ENCODE assay signal across 25 cellular contexts in the genomic region with DNA sequence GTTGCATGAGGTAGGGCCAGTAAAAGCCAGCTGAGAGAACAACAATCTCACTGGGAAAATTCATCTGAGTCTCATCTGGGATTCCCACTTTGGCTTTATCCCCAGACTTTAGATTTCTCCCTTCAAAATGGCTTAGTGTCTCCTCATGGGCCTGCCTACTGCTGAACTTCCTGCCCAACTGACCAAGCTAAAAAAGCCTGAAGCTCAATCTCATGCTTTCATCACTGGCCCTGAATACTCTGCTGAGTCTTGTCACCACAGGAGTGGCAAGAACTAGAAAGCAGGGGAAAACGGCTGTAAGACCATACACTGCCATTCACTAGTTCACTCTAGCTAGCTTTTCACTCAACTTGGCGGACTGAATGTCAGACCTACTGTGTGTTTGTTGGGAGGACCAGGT.
"Had no signal": no experiment of that assay in that cellular context is flagged by ENCODE, and none has a peak within 500 bp of the region (broad histone marks: within the 10 kb centered on the region; RNA-seq: fewer than 3 reads in every experiment).

No MANE protein-coding gene starts in this region.

- H3K27ac Mint-ChIP-seq: activated CD8-positive, alpha-beta T cell treated with anti-CD3 and anti-CD28 coated beads, Interleukin-2, amount 10 ng/mL, durations not matched to agents 7 days and 5 days; activated naive CD4-positive, alpha-beta T cell treated with anti-CD3 and anti-CD28 coated beads, Interleukin-2, amount 50 U/mL, for 72 hours; activated naive CD8-positive, alpha-beta T cell treated with anti-CD3 and anti-CD28 coated beads, Interleukin-2, amount 50 U/mL, for 24 hours; activated T-cell treated with anti-CD3 and anti-CD28 coated beads, Interleukin-2, amount 50 U/mL, for 24 hours; brain; T-helper 17 cell; WTC11 had no signal

- H3K4me2 ChIP-seq: PC-9 had no signal

- H2AFZ ChIP-seq: PC-9 had no signal

- H3K4me3 Mint-ChIP-seq: activated CD8-positive, alpha-beta T cell treated with anti-CD3 and anti-CD28 coated beads, Interleukin-2, amount 10 ng/mL, durations not matched to agents 7 days and 5 days; activated naive CD8-positive, alpha-beta T cell treated with anti-CD3 and anti-CD28 coated beads, Interleukin-2, amount 50 U/mL, for 24 hours; activated T-cell treated with anti-CD3 and anti-CD28 coated beads, Interleukin-2, amount 50 U/mL, for 24 hours; brain; central memory CD8-positive, alpha-beta T cell; T-helper 17 cell; WTC11 had no signal

- H3K36me3 Mint-ChIP-seq: activated naive CD4-positive, alpha-beta T cell treated with anti-CD3 and anti-CD28 coated beads, Interleukin-2, amount 50 U/mL, for 72 hours; brain; WTC11 had no signal

- DNase-seq: activated CD4-positive, alpha-beta T cell treated with anti-CD3 and anti-CD28 coated beads for 48 hours; activated CD4-positive, alpha-beta T cell treated with anti-CD3 and anti-CD28 coated beads, Interleukin-2, amount 50 U/mL, for 4 hours; activated CD4-positive, CD25-positive, alpha-beta regulatory T cell treated with anti-CD3 and anti-CD28 coated beads, Interleukin-2, amount 50 U/mL, for 72 hours; activated CD8-positive, alpha-beta T cell treated with anti-CD3 and anti-CD28 coated beads, Interleukin-2, amount 10 ng/mL, durations not matched to agents 7 days and 5 days; activated effector memory CD4-positive, alpha-beta T cell treated with anti-CD3 and anti-CD28 coated beads, Interleukin-2, amount 50 U/mL, for 16 hours; activated naive CD4-positive, alpha-beta T cell treated with Interleukin-2 at 50 U/mL for 16 hours; activated naive CD8-positive, alpha-beta T cell treated with anti-CD3 and anti-CD28 coated beads, Interleukin-2, amount 50 U/mL, for 24 hours; activated T-cell treated with anti-CD3 and anti-CD28 coated beads, Interleukin-2, amount 50 U/mL, for 24 hours; amniotic stem cell; KBM-7; MM.1S; NCI-H1105 treated with DMSO at 0.1 percent for 48 hours; NCI-H1436 treated with DMSO at 0.1 percent for 48 hours; NCI-H187; NCI-H2081; NCI-H446; NCI-H524; PC-9; SHP77 treated with DMSO at 0.1 percent for 48 hours; T-helper 17 cell; T-helper 9 cell had no signal

- H3K27ac ChIP-seq: PC-9 had no signal

- ATAC-seq: activated CD8-positive, alpha-beta T cell treated with anti-CD3 and anti-CD28 coated beads, Interleukin-2, amount 10 ng/mL, durations not matched to agents 7 days and 5 days; activated naive CD4-positive, alpha-beta T cell treated with anti-CD3 and anti-CD28 coated beads, Interleukin-2, amount 50 U/mL, for 72 hours; activated naive CD8-positive, alpha-beta T cell treated with anti-CD3 and anti-CD28 coated beads, Interleukin-2, amount 50 U/mL, for 24 hours; T-helper 17 cell; WTC11 had no signal

- H3K4me3 ChIP-seq: PC-9 had no signal

- H3K4me1 Mint-ChIP-seq: activated naive CD8-positive, alpha-beta T cell treated with anti-CD3 and anti-CD28 coated beads, Interleukin-2, amount 50 U/mL, for 24 hours; brain; central memory CD8-positive, alpha-beta T cell; WTC11 had no signal

- H3K27me3 Mint-ChIP-seq: activated naive CD8-positive, alpha-beta T cell treated with anti-CD3 and anti-CD28 coated beads, Interleukin-2, amount 50 U/mL, for 24 hours had no signal

- H3K9me3 Mint-ChIP-seq: activated naive CD4-positive, alpha-beta T cell treated with anti-CD3 and anti-CD28 coated beads, Interleukin-2, amount 50 U/mL, for 72 hours; activated naive CD8-positive, alpha-beta T cell treated with anti-CD3 and anti-CD28 coated beads, Interleukin-2, amount 50 U/mL, for 24 hours; activated T-cell treated with anti-CD3 and anti-CD28 coated beads, Interleukin-2, amount 50 U/mL, for 24 hours; brain; central memory CD8-positive, alpha-beta T cell; WTC11 had no signal
